14 cellular contexts compared by ENCODE assay signal in genomic region chr1:242651817-242652216, GRCh38.
DNase-seq lines count a peak whose midpoint lies in the region; ATAC-seq and TF ChIP-seq lines count a peak whose summit lies in the region.
"Had no signal": no experiment of that assay in that cellular context is flagged by ENCODE, and none has a peak within 500 bp of the region (broad histone marks: within the 10 kb centered on the region; RNA-seq: fewer than 3 reads in every experiment).

No MANE protein-coding gene starts in this region.

- H3K27ac ChIP-seq in foreskin keratinocyte = no peak overlapping the region
- H3K27ac ChIP-seq: cardiac muscle cell, skin epidermis had no signal

- ATAC-seq in foreskin keratinocyte = no peak
- ATAC-seq: activated T-cell treated with anti-CD3 and anti-CD28 coated beads, Interleukin-2, amount 50 U/mL, for 4 hours had no signal

- intact Hi-C loops in Caco-2 (cut with micrococcal nuclease; ENCODE audit: unreplicated experiment) = no loop called here

- DNase-seq in Caco-2 (peak; percentile 35 to 42), GM12864 (ENCODE audit: low read depth) (no peak), NCI-H748 (lab: John Stamatoyannopoulos, UW; ENCODE audit: unreplicated experiment) (peak; percentile 58), foreskin keratinocyte (no peak), NCI-H446 (lab: John Stamatoyannopoulos, UW) (no peak), GDM1 (lab: John Stamatoyannopoulos, UW) (no peak), NCI-H2029 treated with DMSO at 0.1 percent for 48 hours (lab: John Stamatoyannopoulos, UW) (no peak), GM10248 (ENCODE audit: extremely low spot score) (no peak)
- DNase-seq: activated T-cell treated with anti-CD3 and anti-CD28 coated beads, Interleukin-2, amount 50 U/mL, for 4 hours; foreskin fibroblast; mesenchymal stem cell; NCI-H1105 treated with DMSO at 0.1 percent for 48 hours had no signal

- no peak overlapping the region for H3K27ac Mint-ChIP-seq in Caco-2 (ENCODE audit: unreplicated experiment)

- no peak overlapping the region for H3K4me3 Mint-ChIP-seq in Caco-2 (ENCODE audit: unreplicated experiment)
- H3K4me3 Mint-ChIP-seq: activated T-cell treated with anti-CD3 and anti-CD28 coated beads, Interleukin-2, amount 50 U/mL, for 4 hours had no signal

- no peak overlapping the region for H3K4me3 ChIP-seq in Caco-2 (ENCODE audit: low read depth, low read length)
- H3K4me3 ChIP-seq in GM12864 (ENCODE audit: low read depth, low read length) = no peak overlapping the region
- H3K4me3 ChIP-seq: cardiac muscle cell, skin epidermis had no signal

- CTCF ChIA-PET in Caco-2 (lab: Charles Lee) (no interaction called here), GM10248 (lab: Yijun Ruan, JAX) (interaction anchor here (1.1 to 1.4 kb wide), 3 partner anchors 16 to 673 kb away, joined by 3 to 6 read pairs (median 3); no protein-coding TSS in a partner anchor)

- H3K9me3 ChIP-seq in Caco-2 = no peaks in the 10 kb centered on the region

- H3K4me1 Mint-ChIP-seq in Caco-2 (ENCODE audit: low read depth, unreplicated experiment) = no peaks in the 10 kb centered on the region

- no peaks in the 10 kb centered on the region for H3K9me3 Mint-ChIP-seq in Caco-2 (ENCODE audit: unreplicated experiment)

- no peaks in the 10 kb centered on the region for H3K36me3 Mint-ChIP-seq in Caco-2 (ENCODE audit: insufficient read depth, unreplicated experiment)

- H3K4me1 ChIP-seq in Caco-2 (no peaks in the 10 kb centered on the region), foreskin keratinocyte (no peaks in the 10 kb centered on the region)

- TF ChIP-seq CTCF in Caco-2 (IDR thresholded peaks at IDR 0.05; ENCODE audit: insufficient read depth in 1 of 2, low read depth in 1 of 2, low read length in 1 of 2, severe bottlenecking in 1 of 2, unreplicated experiment in 1 of 2) (peak in 1 of 2 experiments; percentile 7), GM12864 (IDR thresholded peaks at IDR 0.05; ENCODE audit: low read depth, low read length, missing control alignments) (peak; percentile 58), foreskin keratinocyte (conservative IDR thresholded peaks at IDR 0.05) (peak; percentile 27), GM10248 (IDR thresholded peaks at IDR 0.05; ENCODE audit: control extremely low read depth, extremely low read depth, low read depth, missing control alignments) (no peak)

- H3K27me3 Mint-ChIP-seq in Caco-2 (ENCODE audit: insufficient read depth, unreplicated experiment) = no peaks in the 10 kb centered on the region

- POLR2A ChIA-PET in Caco-2 (lab: Charles Lee) = no interaction called here
- POLR2A ChIA-PET in GM10248 (lab: Yijun Ruan, JAX) = no interaction called here

- H3K27me3 ChIP-seq in Caco-2 (replicated peaks; ENCODE audit: control insufficient read depth, insufficient read depth, low read length) (no peaks in the 10 kb centered on the region), foreskin keratinocyte (no peaks in the 10 kb centered on the region)
- H3K27me3 ChIP-seq: cardiac muscle cell had no signal

- BruUV-seq in Caco-2 (replicated peaks; lab: Mats Ljungman, UMichigan) = no TSS peak

- H3K36me3 ChIP-seq in Caco-2 (ENCODE audit: control insufficient read depth, insufficient read depth, low read length) = no peaks in the 10 kb centered on the region
- H3K36me3 ChIP-seq: cardiac muscle cell had no signal

Comparison
In these comparisons a context has a peak if more than half of its experiments do, and no peak if none do; other contexts are left out.
1. DNase-seq: peak in Caco-2 (2 of 2) and NCI-H748 (single experiment); none in GM12864 (single experiment), foreskin keratinocyte (0 of 2), NCI-H446 (0 of 2), GDM1 (single experiment), NCI-H2029 treated with DMSO at 0.1 percent for 48 hours (single experiment) and GM10248 (single experiment).